14 cellular contexts compared by ENCODE assay signal in genomic region chr16:83769397-83770008, GRCh38. TPM values are rescaled to one million over a fixed set of nuclear protein-coding genes. Genes with fewer than 3 reads are reported as not detected.
DNase-seq lines count a peak whose midpoint lies in the region; ATAC-seq, FAIRE-seq and TF ChIP-seq lines count a peak whose summit lies in the region.
"Had no signal": no experiment of that assay in that cellular context is flagged by ENCODE, and none has a peak within 500 bp of the region (broad histone marks: within the 10 kb centered on the region; RNA-seq: fewer than 3 reads in every experiment).

No MANE protein-coding gene starts in this region.

- H4K8ac ChIP-seq in H1 (ENCODE audit: extremely low read depth, insufficient read depth, low read length) = no peak overlapping the region
- no peak overlapping the region for H4K8ac ChIP-seq in mesendoderm (ENCODE audit: low read depth, low read length)

- no peak overlapping the region for H3K14ac ChIP-seq in H1 (ENCODE audit: insufficient read length)

- peak; percentile 62 for FAIRE-seq in H1 (lab: Jason Lieb, UNC)
- FAIRE-seq: islet of Langerhans had no signal

- no peak for TF ChIP-seq POLR2A in H1 (IDR thresholded peaks at IDR 0.05; ENCODE audit: control extremely low read depth in 1 of 2, low read depth in 2 of 2, low read length in 2 of 2)

- CTCF ChIA-PET in H1 (lab: Charles Lee; ENCODE audit: partially characterized antibody) = no interaction called here

- H3K4me2 ChIP-seq in H1 (ENCODE audit: insufficient read depth in 1 of 2, low read depth in 2 of 2, low read length in 2 of 2) = peak overlapping the region; percentile 50 to 63
- H3K4me2 ChIP-seq in mesendoderm (ENCODE audit: low read length) = no peak overlapping the region

- DNase-seq in GF-D8 (lab: John Stamatoyannopoulos, UW) = peak; percentile 70
- DNase-seq in MV-4-11 (lab: John Stamatoyannopoulos, UW) = peak; percentile 59
- no peak for DNase-seq in H1 (ENCODE audit: low read depth in 1 of 2, low spot score in 2 of 2)
- peak; percentile 76 for DNase-seq in mesendoderm
- DNase-seq in kidney tubule cell (ENCODE audit: low spot score) = no peak
- DNase-seq in SIG-M5 treated with dmso at 0.1 percent for 504 hours (lab: John Stamatoyannopoulos, UW; ENCODE audit: unreplicated experiment) = no peak
- DNase-seq: DMS79 treated with DMSO at 0.1 percent for 48 hours; NCI-H2171; OCI-M1; stimulated activated CD4-positive, alpha-beta T cell treated with anti-CD3 and anti-CD28 coated beads, Interleukin-1b, Interleukin-23, amount 100 ng/mL, for 48 hours; upper lobe of left lung had no signal

- H3K36me3 ChIP-seq in H1 (ENCODE audit: control insufficient read depth in 2 of 4, insufficient read depth in 4 of 4, low read length in 3 of 4) = no peaks in the 10 kb centered on the region
- H3K36me3 ChIP-seq in mesendoderm (ENCODE audit: control insufficient read depth, insufficient read depth, low read length) = no peaks in the 10 kb centered on the region
- H3K36me3 ChIP-seq: upper lobe of left lung had no signal

- no peak for TF ChIP-seq EP300 in H1 (IDR thresholded peaks at IDR 0.05; ENCODE audit: borderline replicate concordance in 1 of 2, low read depth in 2 of 2, low read length in 2 of 2)

- H3K18ac ChIP-seq in H1 (ENCODE audit: extremely low read depth, low read length) (0 out of 2 replicates have a peak overlapping the region, but pooled peaks have one; percentile 55), mesendoderm (ENCODE audit: low read length) (no peak overlapping the region)

- H2BK120ac ChIP-seq in H1 (replicated peaks; ENCODE audit: low read depth, low read length) (peak overlapping the region; percentile 73), mesendoderm (ENCODE audit: low read depth, low read length) (no peak overlapping the region)

- H3K56ac ChIP-seq in H1 (replicated peaks; ENCODE audit: insufficient read length, low read depth, low read length) (no peak overlapping the region), mesendoderm (ENCODE audit: low read length) (peak overlapping the region; percentile 29)

- H2BK12ac ChIP-seq in H1 (ENCODE audit: low read depth, low read length) = peak overlapping the region; percentile 95

- 56% methylated on average over 5 of the region's 5 CpGs; no CpG with 5 or more reads in 1 of the 2 experiments for WGBS in H1 (ENCODE audit: extremely low coverage in 1 of 2, insufficient coverage in 1 of 2, insufficient read length in 1 of 2, insufficient replicate concordance in 2 of 2, low coverage in 1 of 2, low lambda C conversion rate in 2 of 2, missing lambda C conversion rate in 1 of 2), 2 experiments
- no CpG with 5 or more reads among the region's 5 CpGs for WGBS in mesendoderm (ENCODE audit: extremely low coverage, insufficient coverage, low lambda C conversion rate)

- TF ChIP-seq CTCF in H1 (IDR thresholded peaks at IDR 0.05; ENCODE audit: control extremely low read depth in 1 of 3, insufficient read depth in 1 of 3, low read depth in 1 of 3, low read length in 3 of 3) = no peak

- no peak for TF ChIP-seq RAD21 in H1 (IDR thresholded peaks at IDR 0.05 in 1 of 2, conservative IDR thresholded peaks at IDR 0.05 in 1 of 2; ENCODE audit: low read depth in 2 of 2, low read length in 2 of 2)

- H2AK5ac ChIP-seq in H1 (ENCODE audit: low read depth, low read length) = peak overlapping the region; percentile 96; the same call in 1 of the 2 replicates
- H2AK5ac ChIP-seq in mesendoderm (ENCODE audit: low read length) = no peak overlapping the region

- H3K79me2 ChIP-seq in H1 (ENCODE audit: control insufficient read depth in 1 of 2, insufficient read depth in 2 of 2, low read length in 2 of 2) = no peaks in the 10 kb centered on the region
- no peaks in the 10 kb centered on the region for H3K79me2 ChIP-seq in mesendoderm (ENCODE audit: control insufficient read depth, insufficient read depth, low read length)

- no peaks in the 10 kb centered on the region for H4K20me1 ChIP-seq in H1 (replicated peaks in 1 of 2; ENCODE audit: control insufficient read depth in 1 of 2, insufficient read depth in 2 of 2, low read length in 2 of 2)

- H3K27ac ChIP-seq in H1 (ENCODE audit: low read depth, low read length) (no peak overlapping the region), mesendoderm (ENCODE audit: low read depth, low read length) (peak overlapping the region; percentile 7)

- H2BK20ac ChIP-seq in H1 (ENCODE audit: low read length) = peak overlapping the region; percentile 98

- POLR2A ChIA-PET in H1 (lab: Charles Lee; ENCODE audit: partially characterized antibody) = no interaction called here

- H3K79me1 ChIP-seq in H1 (ENCODE audit: low read depth, low read length) (no peaks in the 10 kb centered on the region), mesendoderm (ENCODE audit: low read length) (no peaks in the 10 kb centered on the region)

- H2BK15ac ChIP-seq in H1 (ENCODE audit: low read length) = peak overlapping the region; percentile 34; the same call in 1 of the 2 replicates
- H2BK15ac ChIP-seq in mesendoderm (replicated peaks; ENCODE audit: low read depth) = no peak overlapping the region

- H3K23me2 ChIP-seq in H1 (ENCODE audit: low read depth, low read length) = 0 out of 2 replicates have a peak, but pooled peaks cover 2% of the 10 kb centered on the region

- peak overlapping the region; percentile 66 for H4K91ac ChIP-seq in H1 (replicated peaks; ENCODE audit: insufficient read length, low read length)

- no peak overlapping the region for H2AFZ ChIP-seq in H1 (ENCODE audit: low read length)

- H4K5ac ChIP-seq in H1 (ENCODE audit: insufficient read length, low read depth, low read length) = no peak overlapping the region
- no peak overlapping the region for H4K5ac ChIP-seq in mesendoderm (ENCODE audit: low read length)

- H3K27me3 ChIP-seq in H1 (replicated peaks in 1 of 4; ENCODE audit: control insufficient read depth in 3 of 4, extremely low read depth in 1 of 4, insufficient read depth in 3 of 4, low read length in 3 of 4) = no peaks in the 10 kb centered on the region
- H3K27me3 ChIP-seq in mesendoderm (ENCODE audit: insufficient read depth, low read length, poor library complexity) = no peaks in the 10 kb centered on the region
- H3K27me3 ChIP-seq: upper lobe of left lung had no signal

- H3K9ac ChIP-seq in H1 (replicated peaks in 1 of 4; ENCODE audit: extremely low read depth in 1 of 4, low read depth in 3 of 4, low read length in 3 of 4) (no peak overlapping the region), mesendoderm (ENCODE audit: low read length) (no peak overlapping the region)

- no peak overlapping the region for H3K23ac ChIP-seq in H1 (ENCODE audit: insufficient read length)
- H3K23ac ChIP-seq in mesendoderm (ENCODE audit: low read length) = no peak overlapping the region

- H3K4ac ChIP-seq in H1 (replicated peaks; ENCODE audit: insufficient read length, low read depth, low read length) (peak overlapping the region; percentile 49), mesendoderm (ENCODE audit: low read depth, low read length) (no peak overlapping the region)

- H2BK5ac ChIP-seq in H1 (ENCODE audit: low read depth, low read length) (peak overlapping the region; percentile 83; the same call in 1 of the 2 replicates), mesendoderm (ENCODE audit: low read length) (peak overlapping the region; percentile 5)

- ATAC-seq in GM21367 (IDR thresholded peaks at IDR 0.05; ENCODE audit: unreplicated experiment) (no peak), GM18867 (IDR thresholded peaks at IDR 0.05; ENCODE audit: unreplicated experiment) (no peak)

- no peaks in the 10 kb centered on the region for H3K9me3 ChIP-seq in H1 (ENCODE audit: insufficient read depth in 2 of 2, low read depth in 1 of 2, low read length in 1 of 2)
- H3K9me3 ChIP-seq: upper lobe of left lung had no signal

- H3K4me3 ChIP-seq in H1 (ENCODE audit: extremely low read depth in 1 of 4, insufficient read depth in 2 of 4, low read depth in 3 of 4, low read length in 4 of 4) (peak overlapping the region in 1 of 4 experiments; percentile 12; a peak in 2 of 8 replicates), mesendoderm (ENCODE audit: low read length) (no peak overlapping the region)
- H3K4me3 ChIP-seq: upper lobe of left lung had no signal

- H3K4me1 ChIP-seq in H1 (replicated peaks in 1 of 4; ENCODE audit: control insufficient read depth in 3 of 4, insufficient read depth in 4 of 4, low read length in 3 of 4) (peaks cover 2 to 11% (median 6%) of the 10 kb centered on the region in 4 experiments; a peak in 5 of 7 replicates), mesendoderm (ENCODE audit: control insufficient read depth, low read depth, low read length) (peaks cover 16% of the 10 kb centered on the region)

TF ChIP-seq in H1, 55 proteins besides CTCF, POLR2A, EP300 and RAD21 (continues in another document):
- no peak for TF ChIP-seq ATF3 (IDR thresholded peaks at IDR 0.05; ENCODE audit: insufficient read depth, low read depth, low read length)
- peak; percentile 11 for TF ChIP-seq NANOG (IDR thresholded peaks at IDR 0.05; ENCODE audit: insufficient read depth, low read depth, low read length, poor library complexity, severe bottlenecking)
- no peak for TF ChIP-seq POLR2AphosphoS5 (IDR thresholded peaks at IDR 0.05; ENCODE audit: low read depth, low read length)
- no peak for TF ChIP-seq TEAD4 (IDR thresholded peaks at IDR 0.05; ENCODE audit: low read depth, low read length)
- no peak for TF ChIP-seq YY1 (IDR thresholded peaks at IDR 0.05; ENCODE audit: low read depth, low read length)
- no peak for TF ChIP-seq BACH1 (IDR thresholded peaks at IDR 0.05; ENCODE audit: low read length)
- no peak for TF ChIP-seq USF2 (IDR thresholded peaks at IDR 0.05; ENCODE audit: low read length)

RNA-seq across cellular contexts. Expression of gene HSBP1, which starts 38.3 kb away (rescaled TPM):
- total RNA-seq in H1 (2021; fragmentation: NEBNext Ultra II Directional; extraction: Animal tissue kit (Norgen Biotek cat#: 25700)) = 216 and 219 TPM in 2 replicates
- polyA plus RNA-seq in H1 (2011; rRNA removed) = 56.3 and 78.4 TPM in 2 replicates
- 125 TPM for polyA plus RNA-seq in H1 (2011; cell fraction: cytosol; rRNA removed)
- 96.5 TPM for polyA plus RNA-seq in H1 (2011; cell fraction: nucleus; rRNA removed)
- polyA plus RNA-seq in H1 (2012, experiment 1 of 2) = 163 to 277 TPM (median 180 TPM) in 4 replicates
- polyA plus RNA-seq in H1 (2012, experiment 2 of 2) = 12.1 TPM
- 209 TPM for polyA plus RNA-seq in H1 (2013, experiment 1 of 2)
- 210 TPM for polyA plus RNA-seq in H1 (2013, experiment 2 of 2)
- 108 and 137 TPM in 2 replicates for polyA minus RNA-seq in H1 (2011; rRNA and poly(A)+ RNA removed)
- polyA minus RNA-seq in H1 (2011; cell fraction: cytosol; rRNA and poly(A)+ RNA removed) = 50.3 TPM
- polyA minus RNA-seq in H1 (2011; cell fraction: nucleus; rRNA and poly(A)+ RNA removed) = 39.2 TPM
- 235 TPM for polyA plus RNA-seq in mesendoderm (2013, experiment 1 of 2)
- polyA plus RNA-seq in mesendoderm (2013, experiment 2 of 2) = 227 TPM

Comparison
In these comparisons a context has a peak if more than half of its experiments do, and no peak if none do; other contexts are left out.
1. DNase-seq: peak in GF-D8 (single experiment), MV-4-11 (single experiment) and mesendoderm (single experiment); none in H1 (0 of 2), kidney tubule cell (single experiment) and SIG-M5 treated with dmso at 0.1 percent for 504 hours (single experiment).